Comparison of ENCODE assay signal across 15 cellular contexts in genomic region chr12:82855872-82856271, GRCh38.
DNase-seq lines count a peak whose midpoint lies in the region; ATAC-seq, FAIRE-seq and TF ChIP-seq lines count a peak whose summit lies in the region.
"Had no signal": no experiment of that assay in that cellular context is flagged by ENCODE, and none has a peak within 500 bp of the region (broad histone marks: within the 10 kb centered on the region; RNA-seq: fewer than 3 reads in every experiment).

No MANE protein-coding gene starts in this region.

- FAIRE-seq in GM19239 (lab: Jason Lieb, UNC) = no peak
- FAIRE-seq: frontal cortex had no signal

- H3K4me1 ChIP-seq in neuronal stem cell (ENCODE audit: control insufficient read depth in 2 of 2, insufficient read depth in 1 of 2, low read depth in 1 of 2, low read length in 2 of 2) = peaks cover 3 to 8% of the 10 kb centered on the region in 2 donors
- H3K4me1 ChIP-seq: thyroid gland had no signal

- H4K91ac ChIP-seq in neuronal stem cell (ENCODE audit: low read depth, low read length, poor library complexity) = no peak overlapping the region

- H3K36me3 ChIP-seq in neuronal stem cell (replicated peaks in 1 of 2; ENCODE audit: control insufficient read depth in 2 of 2, insufficient read depth in 2 of 2, low read length in 2 of 2) = peaks cover 0 to 49% of the 10 kb centered on the region in 2 donors
- H3K36me3 ChIP-seq: thyroid gland had no signal

- DNase-seq in HK-2 (ENCODE audit: unreplicated experiment) (no peak), neuronal stem cell (ENCODE audit: low spot score) (no peak), GM19239 (ENCODE audit: insufficient read length, low spot score) (no peak), foreskin fibroblast (no peak)
- DNase-seq: activated CD4-positive, alpha-beta T cell treated with anti-CD3 and anti-CD28 coated beads for 4 hours; NCI-H1092 treated with DMSO at 0.1 percent for 48 hours; stimulated activated CD8-positive, alpha-beta memory T cell treated with anti-CD3 and anti-CD28 coated beads, Interleukin-4, amount 100 ng/mL, for 48 hours; thyroid gland had no signal

- H2AK5ac ChIP-seq in neuronal stem cell (ENCODE audit: low read depth, low read length) = no peak overlapping the region

- no peaks in the 10 kb centered on the region for H3K27me3 ChIP-seq in neuronal stem cell (ENCODE audit: control insufficient read depth in 3 of 3, insufficient read depth in 3 of 3, low read depth in 1 of 3, low read length in 3 of 3)
- H3K27me3 ChIP-seq: thyroid gland had no signal

- TF ChIP-seq CTCF in foreskin fibroblast (IDR thresholded peaks at IDR 0.05; ENCODE audit: low read depth, low read length) = no peak

- no peak overlapping the region for H3K18ac ChIP-seq in neuronal stem cell (ENCODE audit: low read length)

- H2BK120ac ChIP-seq in neuronal stem cell (ENCODE audit: low read depth, low read length) = no peak overlapping the region

- no peak overlapping the region for H3K9ac ChIP-seq in neuronal stem cell (ENCODE audit: low read depth, low read length, poor library complexity)

- no peak overlapping the region for H3K4me2 ChIP-seq in neuronal stem cell (ENCODE audit: insufficient read depth, low read length, poor library complexity, severe bottlenecking)

- H3K4me3 ChIP-seq in neuronal stem cell (ENCODE audit: low read length in 2 of 2) (no peak overlapping the region), foreskin fibroblast (ENCODE audit: low read depth in 1 of 2, low read length in 2 of 2) (no peak overlapping the region)
- H3K4me3 ChIP-seq: thyroid gland had no signal

- no peak overlapping the region for H2BK5ac ChIP-seq in neuronal stem cell (ENCODE audit: low read length)

- no peak overlapping the region for H3K23ac ChIP-seq in neuronal stem cell (ENCODE audit: low read depth, low read length, poor library complexity)

- no peak overlapping the region for H4K8ac ChIP-seq in neuronal stem cell (ENCODE audit: low read depth, low read length)

- no peaks in the 10 kb centered on the region for H3K79me1 ChIP-seq in neuronal stem cell (ENCODE audit: low read depth, low read length)

- H2BK12ac ChIP-seq in neuronal stem cell (ENCODE audit: low read length) = no peak overlapping the region

- peaks cover 0 to 5% of the 10 kb centered on the region in 2 donors for H3K9me3 ChIP-seq in neuronal stem cell (replicated peaks in 1 of 2; ENCODE audit: control insufficient read depth in 2 of 2, insufficient read depth in 1 of 2, low read depth in 1 of 2, low read length in 2 of 2)
- H3K9me3 ChIP-seq: thyroid gland had no signal

- no peak overlapping the region for H3K27ac ChIP-seq in neuronal stem cell (replicated peaks; ENCODE audit: low read length)
- H3K27ac ChIP-seq: C4-2B, thyroid gland had no signal

- no peak overlapping the region for H3K14ac ChIP-seq in neuronal stem cell (ENCODE audit: low read length)

- no peak overlapping the region for H2AFZ ChIP-seq in neuronal stem cell (ENCODE audit: low read length)

- H3K4ac ChIP-seq in neuronal stem cell (ENCODE audit: low read length) = no peak overlapping the region

- H2BK15ac ChIP-seq in neuronal stem cell (ENCODE audit: low read length) = no peak overlapping the region

- peak; percentile 86 for ATAC-seq in GM19372 (IDR thresholded peaks at IDR 0.05; ENCODE audit: low read depth, unreplicated experiment)
- ATAC-seq in HG02759 (IDR thresholded peaks at IDR 0.05; ENCODE audit: unreplicated experiment) = peak; percentile 87
- peak; percentile 82 for ATAC-seq in HG03432 (IDR thresholded peaks at IDR 0.05; ENCODE audit: unreplicated experiment)
- ATAC-seq: natural killer cell treated with Interleukin-12 subunit alpha and Interleukin-12 subunit beta and Interleukin-15 and Interleukin-18, amount 100 ng/mL, for 72 hours; Right ventricle myocardium inferior had no signal
